Comparison of ENCODE assay signal across 8 cellular contexts in genomic region chr17:42422412-42422957, GRCh38. TPM values are rescaled to one million over a fixed set of nuclear protein-coding genes. Genes with fewer than 3 reads are reported as not detected.
A peak's percentile ranks its signal among the peaks of the same experiment; 100 is the strongest.
DNase-seq lines count a peak whose midpoint lies in the region; ATAC-seq and TF ChIP-seq lines count a peak whose summit lies in the region.

No MANE protein-coding gene starts in this region.

- peak overlapping the region; percentile 63 for H3K4me3 Mint-ChIP-seq in activated naive CD4-positive, alpha-beta T cell treated with anti-CD3 and anti-CD28 coated beads, Interleukin-2, amount 10 ng/mL, durations not matched to agents 7 days and 5 days

- intact Hi-C loops in left cardiac atrium (cut with DNase I), result loop anchor here (5.0 to 10.0 kb wide), 2 partner anchors 95 to 102 kb away; no protein-coding TSS in a partner anchor

- peaks cover 86% of the 10 kb centered on the region for H3K27me3 Mint-ChIP-seq in activated naive CD4-positive, alpha-beta T cell treated with anti-CD3 and anti-CD28 coated beads, Interleukin-2, amount 10 ng/mL, durations not matched to agents 7 days and 5 days

- ATAC-seq in left cardiac atrium, result peak; percentile 45 to 50

- H3K36me3 ChIP-seq in HUES6 (ENCODE audit: control insufficient read depth, insufficient read depth, low read length), result no peaks in the 10 kb centered on the region

- H3K4me3 ChIP-seq in AG10803 (ENCODE audit: low read length) (peak overlapping the region; percentile 99), HUES6 (ENCODE audit: low read depth, low read length) (peak overlapping the region; percentile 94)

- H3K9me3 Mint-ChIP-seq in activated naive CD4-positive, alpha-beta T cell treated with anti-CD3 and anti-CD28 coated beads, Interleukin-2, amount 10 ng/mL, durations not matched to agents 7 days and 5 days, result no peaks in the 10 kb centered on the region

- peaks cover 35% of the 10 kb centered on the region for H3K27me3 ChIP-seq in HUES6 (ENCODE audit: control insufficient read depth, insufficient read depth, low read length)

- peak overlapping the region; percentile 32; the same call in 1 of the 2 replicates for H3K27ac ChIP-seq in HUES6 (ENCODE audit: low read depth, low read length)

- H3K27ac Mint-ChIP-seq in activated naive CD4-positive, alpha-beta T cell treated with anti-CD3 and anti-CD28 coated beads, Interleukin-2, amount 10 ng/mL, durations not matched to agents 7 days and 5 days, result no peak overlapping the region

- H3K4me1 Mint-ChIP-seq in activated naive CD4-positive, alpha-beta T cell treated with anti-CD3 and anti-CD28 coated beads, Interleukin-2, amount 10 ng/mL, durations not matched to agents 7 days and 5 days, result peaks cover 17% of the 10 kb centered on the region

- H3K9ac ChIP-seq in HUES6 (ENCODE audit: low read length), result peak overlapping the region; percentile 87

- CTCF ChIA-PET in activated naive CD4-positive, alpha-beta T cell treated with anti-CD3 and anti-CD28 coated beads, Interleukin-2, amount 10 ng/mL, durations not matched to agents 7 days and 5 days (lab: Charles Lee), result interaction anchor here (0.8 to 1.6 kb wide), 7 partner anchors 17 to 105 kb away, joined by 3 to 11 read pairs (median 5); no protein-coding TSS in a partner anchor

- H3K9me3 ChIP-seq in HUES6 (ENCODE audit: control insufficient read depth, insufficient read depth, low read depth, low read length), result no peaks in the 10 kb centered on the region

- DNase-seq in AG10803 (ENCODE audit: low read depth) (no peak), left cardiac atrium (peak; percentile 50), renal cortical epithelial cell (ENCODE audit: low read depth) (peak; percentile 20), putamen (ENCODE audit: low spot score) (no peak), UCSD-AML1 (lab: John Stamatoyannopoulos, UW; ENCODE audit: unreplicated experiment) (no peak), COR-L47 (lab: John Stamatoyannopoulos, UW) (no peak)
- peak; percentile 52 for DNase-seq in activated naive CD4-positive, alpha-beta T cell treated with anti-CD3 and anti-CD28 coated beads, Interleukin-2, amount 10 ng/mL, durations not matched to agents 7 days and 5 days

- no peaks in the 10 kb centered on the region for H3K36me3 Mint-ChIP-seq in activated naive CD4-positive, alpha-beta T cell treated with anti-CD3 and anti-CD28 coated beads, Interleukin-2, amount 10 ng/mL, durations not matched to agents 7 days and 5 days

- H3K4me1 ChIP-seq in HUES6 (ENCODE audit: control insufficient read depth, insufficient read depth, low read length), result peaks cover 25% of the 10 kb centered on the region

- TF ChIP-seq CTCF in AG10803 (conservative IDR thresholded peaks at IDR 0.05; ENCODE audit: low read length), result no peak

RNA-seq across cellular contexts. Expression of gene CAVIN1, which starts 0.6 kb away (rescaled TPM):
- total RNA-seq in left cardiac atrium (100 to 1,000 TPM; 258 to 297 TPM), renal cortical epithelial cell (256 and 383 TPM in 2 replicates)

RNA-seq across cellular contexts. Expression of gene STAT3, which starts 34.2 kb away (rescaled TPM):
- total RNA-seq in left cardiac atrium, result 100 to 1,000 TPM; 106 to 241 TPM
- total RNA-seq in renal cortical epithelial cell, result 118 and 270 TPM in 2 replicates

RNA-seq across cellular contexts. Expression of gene ATP6V0A1, which starts 36.2 kb away (rescaled TPM):
- total RNA-seq in left cardiac atrium (10 to 100 TPM; 40.3 to 55.4 TPM), renal cortical epithelial cell (43.6 and 137 TPM in 2 replicates)

Comparison
In these comparisons a context has a peak if more than half of its experiments do, and no peak if none do; other contexts are left out.
1. DNase-seq: peak in activated naive CD4-positive, alpha-beta T cell treated with anti-CD3 and anti-CD28 coated beads, Interleukin-2, amount 10 ng/mL, durations not matched to agents 7 days and 5 days (single experiment), left cardiac atrium (single experiment) and renal cortical epithelial cell (single experiment); none in AG10803 (single experiment), putamen (single experiment), UCSD-AML1 (single experiment) and COR-L47 (single experiment).